9 cellular contexts compared by ENCODE assay signal in genomic region chr1:109546311-109547109, GRCh38. TPM values are rescaled to one million over a fixed set of nuclear protein-coding genes. Genes with fewer than 3 reads are reported as not detected.
DNase-seq lines count a peak whose midpoint lies in the region; ATAC-seq and TF ChIP-seq lines count a peak whose summit lies in the region.
"Had no signal": no experiment of that assay in that cellular context is flagged by ENCODE, and none has a peak within 500 bp of the region (broad histone marks: within the 10 kb centered on the region; RNA-seq: fewer than 3 reads in every experiment).

No MANE protein-coding gene starts in this region.

- H2AFZ ChIP-seq in neural progenitor cell (replicated peaks) = peak overlapping the region; percentile 91

- DNase-seq in CD14-positive monocyte (ENCODE audit: low spot score) = peak; percentile 85
- DNase-seq in MG63 = peak; percentile 90
- DNase-seq in SHP77 treated with DMSO at 0.1 percent for 48 hours (lab: John Stamatoyannopoulos, UW) = peak; percentile 79
- DNase-seq in activated naive CD4-positive, alpha-beta T cell (lab: John Stamatoyannopoulos, UW) = peak; percentile 40 to 82 (median 65)
- peak; percentile 30 to 76 for DNase-seq in foreskin keratinocyte
- DNase-seq in neural progenitor cell (ENCODE audit: low spot score) = peak; percentile 93
- DNase-seq in stimulated activated naive CD8-positive, alpha-beta T cell treated with anti-CD3 and anti-CD28 coated beads, Interleukin-15, amount 100 ng/mL, for 72 hours = peak; percentile 80 to 85

- peaks cover 4% of the 10 kb centered on the region for H3K27me3 ChIP-seq in MG63
- peaks cover 9% of the 10 kb centered on the region for H3K27me3 ChIP-seq in foreskin keratinocyte
- no peaks in the 10 kb centered on the region for H3K27me3 ChIP-seq in neural progenitor cell

- H3K4me1 Mint-ChIP-seq in CD14-positive monocyte (peaks cover 43% of the 10 kb centered on the region), neural progenitor cell (peaks cover 26% of the 10 kb centered on the region)
- peaks cover 37% of the 10 kb centered on the region for H3K4me1 Mint-ChIP-seq in stimulated activated naive CD8-positive, alpha-beta T cell treated with anti-CD3 and anti-CD28 coated beads, Interleukin-15, amount 100 ng/mL, for 72 hours

- H3K4me2 ChIP-seq in neural progenitor cell = peak overlapping the region; percentile 92

- peak overlapping the region; percentile 99 to 100 for H3K4me3 Mint-ChIP-seq in CD14-positive monocyte
- peak overlapping the region; percentile 93 for H3K4me3 Mint-ChIP-seq in neural progenitor cell
- peak overlapping the region; percentile 98 to 99 for H3K4me3 Mint-ChIP-seq in stimulated activated naive CD8-positive, alpha-beta T cell treated with anti-CD3 and anti-CD28 coated beads, Interleukin-15, amount 100 ng/mL, for 72 hours

- H3K27ac ChIP-seq in foreskin keratinocyte (peak overlapping the region; percentile 95), neural progenitor cell (no peak overlapping the region)

- H3K27me3 Mint-ChIP-seq in CD14-positive monocyte (ENCODE audit: low read depth in 3 of 3) (no peaks in the 10 kb centered on the region), neural progenitor cell (ENCODE audit: insufficient read depth, low read depth) (peaks cover 6% of the 10 kb centered on the region)
- no peaks in the 10 kb centered on the region for H3K27me3 Mint-ChIP-seq in stimulated activated naive CD8-positive, alpha-beta T cell treated with anti-CD3 and anti-CD28 coated beads, Interleukin-15, amount 100 ng/mL, for 72 hours

- peaks cover 7% of the 10 kb centered on the region for H3F3A ChIP-seq in neural progenitor cell (ENCODE audit: low read depth)

- no peak overlapping the region for H3K9ac ChIP-seq in neural progenitor cell

- intact Hi-C loops in CD14-positive monocyte (cut with micrococcal nuclease) = loop anchor here (2.0 to 10.0 kb wide), 5 partner anchors 76 to 438 kb away; partner anchors contain the start of gene AHCYL1 (in 2 of the 2)

- H3K9me3 Mint-ChIP-seq in CD14-positive monocyte (peaks cover 0 to 5% (median 0%) of the 10 kb centered on the region in 7 donors), neural progenitor cell (no peaks in the 10 kb centered on the region)
- no peaks in the 10 kb centered on the region for H3K9me3 Mint-ChIP-seq in stimulated activated naive CD8-positive, alpha-beta T cell treated with anti-CD3 and anti-CD28 coated beads, Interleukin-15, amount 100 ng/mL, for 72 hours

- H3K9me3 ChIP-seq in MG63 (no peaks in the 10 kb centered on the region), neural progenitor cell (ENCODE audit: low read depth) (no peaks in the 10 kb centered on the region)

- H3K36me3 ChIP-seq in MG63 = peaks cover 17% of the 10 kb centered on the region
- H3K36me3 ChIP-seq in neural progenitor cell = no peaks in the 10 kb centered on the region

- H3K27ac Mint-ChIP-seq in CD14-positive monocyte = peak overlapping the region; percentile 78 to 99 (median 92)
- H3K27ac Mint-ChIP-seq in neural progenitor cell = peak overlapping the region; percentile 43
- peak overlapping the region; percentile 83 to 88 for H3K27ac Mint-ChIP-seq in stimulated activated naive CD8-positive, alpha-beta T cell treated with anti-CD3 and anti-CD28 coated beads, Interleukin-15, amount 100 ng/mL, for 72 hours

- peak; percentile 90 for TF ChIP-seq CTCF in CD14-positive monocyte (IDR thresholded peaks at IDR 0.05)
- peak; percentile 97 for TF ChIP-seq CTCF in foreskin keratinocyte (conservative IDR thresholded peaks at IDR 0.05)
- peak; percentile 91 for TF ChIP-seq CTCF in neural progenitor cell (IDR thresholded peaks at IDR 0.05)

- H3K4me1 ChIP-seq in foreskin keratinocyte = peaks cover 17% of the 10 kb centered on the region
- H3K4me1 ChIP-seq in neural progenitor cell = peaks cover 25% of the 10 kb centered on the region

- H3K36me3 Mint-ChIP-seq in CD14-positive monocyte = peaks cover 2 to 6% of the 10 kb centered on the region in 2 donors
- peaks cover under 1% of the 10 kb centered on the region for H3K36me3 Mint-ChIP-seq in neural progenitor cell

- peaks cover 26% of the 10 kb centered on the region for H4K20me1 ChIP-seq in neural progenitor cell (ENCODE audit: low read depth)

- peaks cover 45% of the 10 kb centered on the region for H3K79me2 ChIP-seq in neural progenitor cell (ENCODE audit: low read depth)

- H3K4me3 ChIP-seq in MG63 (peak overlapping the region; percentile 95), neural progenitor cell (peak overlapping the region; percentile 79)

- ATAC-seq in GM21528 (IDR thresholded peaks at IDR 0.05; ENCODE audit: low FRiP score, unreplicated experiment) (peak; percentile 44), foreskin keratinocyte (peak; percentile 56)
- peak; percentile 52 for ATAC-seq in stimulated activated naive CD8-positive, alpha-beta T cell treated with anti-CD3 and anti-CD28 coated beads, Interleukin-15, amount 100 ng/mL, for 72 hours

RNA-seq across cellular contexts. Expression of gene GNAI3, which starts 1.9 kb away (rescaled TPM):
- polyA plus RNA-seq in CD14-positive monocyte (10 to 100 TPM; 10.4 to 14.2 TPM), foreskin keratinocyte (5.4 and 6.1 TPM in 2 replicates)
- total RNA-seq in MG63 (2014; rRNA removed; shearing (Covaris generic); ENCODE audit: low replicate concordance) = 17.0 and 20.1 TPM in 2 replicates
- total RNA-seq in foreskin keratinocyte (12.0 and 12.1 TPM in 2 replicates), neural progenitor cell (ENCODE audit: low replicate concordance) (11.4 and 15.4 TPM in 2 replicates)

RNA-seq across cellular contexts. Expression of gene GPR61, which starts 6.8 kb away (rescaled TPM):
- polyA plus RNA-seq in CD14-positive monocyte (under 1 TPM in 1 of 2 donors, not detected in 1; 0.28 TPM), foreskin keratinocyte (not detected in 2 replicates)
- total RNA-seq in MG63 (2014; rRNA removed; shearing (Covaris generic); ENCODE audit: low replicate concordance) = not detected in 2 replicates
- total RNA-seq in foreskin keratinocyte (0.18 TPM in 1 of 2 replicates, not detected in the other), neural progenitor cell (ENCODE audit: low replicate concordance) (0.71 and 1.4 TPM in 2 replicates)
- total RNA-seq: activated CD8-positive, alpha-beta memory T cell treated with anti-CD3 and anti-CD28 coated beads for 36 hours had no signal

RNA-seq across cellular contexts. Expression of gene AMIGO1, which starts 37.0 kb away (rescaled TPM):
- polyA plus RNA-seq in CD14-positive monocyte (under 1 TPM; 0.07 to 0.26 TPM), foreskin keratinocyte (0.16 and 0.48 TPM in 2 replicates)
- 0.20 and 1.3 TPM in 2 replicates for total RNA-seq in MG63 (2014; rRNA removed; shearing (Covaris generic); ENCODE audit: low replicate concordance)
- total RNA-seq in foreskin keratinocyte (0.32 and 0.82 TPM in 2 replicates), neural progenitor cell (ENCODE audit: low replicate concordance) (4.5 and 6.0 TPM in 2 replicates)

RNA-seq across cellular contexts. Expression of gene CYB561D1, which starts 52.6 kb away (rescaled TPM):
- polyA plus RNA-seq in CD14-positive monocyte (1 to 10 TPM; 1.4 to 4.2 TPM), foreskin keratinocyte (2.4 and 2.6 TPM in 2 replicates)
- 2.2 and 6.7 TPM in 2 replicates for total RNA-seq in MG63 (2014; rRNA removed; shearing (Covaris generic); ENCODE audit: low replicate concordance)
- total RNA-seq in foreskin keratinocyte (5.2 and 6.5 TPM in 2 replicates), neural progenitor cell (ENCODE audit: low replicate concordance) (4.3 and 6.8 TPM in 2 replicates)
